In the genomic region with DNA sequence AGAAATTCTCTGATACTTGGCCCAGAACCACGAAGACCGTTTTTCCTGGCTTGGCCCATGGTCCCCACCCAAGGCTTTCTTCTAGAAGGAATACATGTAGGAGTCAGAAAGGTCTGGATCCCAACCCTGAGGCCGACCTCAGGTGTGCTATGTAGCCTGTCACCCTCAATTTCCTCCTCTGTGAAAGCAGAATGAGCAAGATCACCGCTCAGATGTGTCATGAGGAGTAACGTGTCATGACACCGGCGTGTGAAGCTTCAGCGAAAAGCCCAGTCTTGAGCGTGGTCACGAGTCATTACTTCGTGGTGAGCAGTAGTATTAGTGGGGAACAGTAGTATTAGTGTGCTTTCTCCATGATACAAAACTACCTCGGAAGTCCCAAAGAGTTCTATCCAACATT, we compare ENCODE assay signal across 9 cellular contexts.
DNase-seq lines count a peak whose midpoint lies in the region; ATAC-seq and TF ChIP-seq lines count a peak whose summit lies in the region.
"Had no signal": no experiment of that assay in that cellular context is flagged by ENCODE, and none has a peak within 500 bp of the region (broad histone marks: within the 10 kb centered on the region; RNA-seq: fewer than 3 reads in every experiment).

No MANE protein-coding gene starts in this region.

- H3K27ac Mint-ChIP-seq in Caco-2 (ENCODE audit: unreplicated experiment) (no peak overlapping the region), MCF 10A (ENCODE audit: low read depth, unreplicated experiment) (no peak overlapping the region)

- H3K4me1 ChIP-seq in Caco-2 = peaks cover 48% of the 10 kb centered on the region

- no peaks in the 10 kb centered on the region for H3K36me3 ChIP-seq in Caco-2 (ENCODE audit: control insufficient read depth, insufficient read depth, low read length)

- H3K4me1 Mint-ChIP-seq in Caco-2 (ENCODE audit: low read depth, unreplicated experiment) = no peaks in the 10 kb centered on the region
- no peaks in the 10 kb centered on the region for H3K4me1 Mint-ChIP-seq in MCF 10A (ENCODE audit: insufficient read depth, unreplicated experiment)

- CTCF ChIA-PET in Caco-2 (lab: Charles Lee) = interaction anchor here (1.5 kb wide), 1 partner anchor 24 kb away, joined by 4 read pairs; no protein-coding TSS in a partner anchor
- CTCF ChIA-PET in MCF 10A (lab: Yijun Ruan, JAX) = interaction anchor here (0.7 to 1.3 kb wide), 4 partner anchors 12 to 255 kb away, joined by 3 to 4 read pairs (median 3); no protein-coding TSS in a partner anchor

- intact Hi-C loops in Caco-2 (cut with micrococcal nuclease; ENCODE audit: unreplicated experiment) = loop anchor here (5.0 kb wide), 1 partner anchor 67 kb away; no protein-coding TSS in a partner anchor
- intact Hi-C loops in MCF 10A (cut with micrococcal nuclease) = loop anchor here (10.0 kb wide), 1 partner anchor 539 kb away; no protein-coding TSS in a partner anchor

- no peaks in the 10 kb centered on the region for H3K9me3 ChIP-seq in Caco-2

- POLR2A ChIA-PET in Caco-2 (lab: Charles Lee) (no interaction called here), MCF 10A (lab: Yijun Ruan, JAX) (no interaction called here)

- ATAC-seq in GM19351 (IDR thresholded peaks at IDR 0.05; ENCODE audit: unreplicated experiment) = peak; percentile 67
- peak; percentile 38 for ATAC-seq in HG03439 (IDR thresholded peaks at IDR 0.05; ENCODE audit: unreplicated experiment)

- H3K36me3 Mint-ChIP-seq in Caco-2 (ENCODE audit: insufficient read depth, unreplicated experiment) (peaks cover 10% of the 10 kb centered on the region), MCF 10A (ENCODE audit: insufficient read depth, unreplicated experiment) (no peaks in the 10 kb centered on the region)

- no peak overlapping the region for H3K4me3 ChIP-seq in AG10803 (ENCODE audit: low read length)
- no peak overlapping the region for H3K4me3 ChIP-seq in Caco-2 (ENCODE audit: low read depth, low read length)
- H3K4me3 ChIP-seq: PC-9 had no signal

- peak; percentile 70 for DNase-seq in AG10803 (ENCODE audit: low read depth)
- peak; percentile 78 for DNase-seq in glomerular visceral epithelial cell (ENCODE audit: extremely low spot score)
- no peak for DNase-seq in Caco-2
- no peak for DNase-seq in middle frontal gyrus (ENCODE audit: extremely low spot score, low spot score)
- DNase-seq in MCF 10A (ENCODE audit: unreplicated experiment) = no peak
- DNase-seq in DMS 273 (lab: John Stamatoyannopoulos, UW; ENCODE audit: unreplicated experiment) = no peak

- H3K27me3 ChIP-seq in Caco-2 (replicated peaks; ENCODE audit: control insufficient read depth, insufficient read depth, low read length) = no peaks in the 10 kb centered on the region

- H3K4me3 Mint-ChIP-seq in Caco-2 (ENCODE audit: unreplicated experiment) (no peak overlapping the region), MCF 10A (ENCODE audit: unreplicated experiment) (no peak overlapping the region)

- no peak for TF ChIP-seq CTCF in AG10803 (conservative IDR thresholded peaks at IDR 0.05; ENCODE audit: low read length)
- no peak for TF ChIP-seq CTCF in Caco-2 (IDR thresholded peaks at IDR 0.05; ENCODE audit: insufficient read depth in 1 of 2, low read depth in 1 of 2, low read length in 1 of 2, severe bottlenecking in 1 of 2, unreplicated experiment in 1 of 2)
- no peak for TF ChIP-seq CTCF in MCF 10A (IDR thresholded peaks at IDR 0.05; ENCODE audit: unreplicated experiment)

- BruUV-seq in Caco-2 (replicated peaks; lab: Mats Ljungman, UMichigan) (no TSS peak), MCF 10A (replicated peaks; lab: Mats Ljungman, UMichigan) (no TSS peak)

- H3K9me3 Mint-ChIP-seq in Caco-2 (ENCODE audit: unreplicated experiment) (no peaks in the 10 kb centered on the region), MCF 10A (ENCODE audit: unreplicated experiment) (no peaks in the 10 kb centered on the region)

- H3K27me3 Mint-ChIP-seq in Caco-2 (ENCODE audit: insufficient read depth, unreplicated experiment) (no peaks in the 10 kb centered on the region), MCF 10A (ENCODE audit: insufficient read depth, unreplicated experiment) (no peaks in the 10 kb centered on the region)

Comparison
In these comparisons a context has a peak if more than half of its experiments do, and no peak if none do; other contexts are left out.
1. DNase-seq: peak in AG10803 (single experiment) and glomerular visceral epithelial cell (single experiment); none in Caco-2 (0 of 2), middle frontal gyrus (single experiment), MCF 10A (single experiment) and DMS 273 (single experiment).